Comparison of ENCODE assay signal across 30 cellular contexts in the genomic region with DNA sequence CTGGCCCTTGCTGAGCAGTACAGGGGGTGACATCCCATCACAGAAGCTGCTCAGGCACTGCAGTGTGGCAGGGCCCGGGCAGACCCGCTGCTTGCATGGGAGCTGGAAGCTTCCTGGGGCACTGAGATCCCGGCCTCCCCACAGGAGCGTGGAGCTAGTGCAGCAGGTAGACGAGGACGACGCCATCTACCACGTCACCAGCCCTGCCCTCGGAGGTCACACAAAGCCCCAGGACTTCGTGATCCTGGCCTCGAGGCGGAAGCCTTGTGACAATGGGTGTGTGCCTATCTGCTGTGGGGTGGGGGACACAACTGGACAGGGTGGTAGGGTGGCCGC. TPM values are rescaled to one million over a fixed set of nuclear protein-coding genes. Genes with fewer than 3 reads are reported as not detected.
"Had no signal": no experiment of that assay in that cellular context is flagged by ENCODE, and none has a peak within 500 bp of the region (broad histone marks: within the 10 kb centered on the region; RNA-seq: fewer than 3 reads in every experiment).

No MANE protein-coding gene starts in this region.

- H3K27me3 ChIP-seq: heart right ventricle, hepatocyte, pancreas, stomach, testis, thyroid gland, upper lobe of right lung, uterus had no signal

- H3K9me3 ChIP-seq: heart right ventricle, left ventricle myocardium inferior, pancreas, prostate gland, stomach, testis, thyroid gland, upper lobe of right lung, uterus had no signal

- H3K27ac ChIP-seq: heart right ventricle, hepatocyte, left ventricle myocardium inferior, pancreas, prostate gland, stomach, testis, thyroid gland, upper lobe of right lung, uterus had no signal

- H3K4me3 ChIP-seq: heart right ventricle, hepatocyte, left ventricle myocardium inferior, lung, pancreas, prostate gland, stomach, testis, thyroid gland, upper lobe of right lung, uterus had no signal

- H3K27me3 Mint-ChIP-seq: naive thymus-derived CD8-positive, alpha-beta T cell; stimulated activated naive B cell treated with anti-CD40 and anti-IgM and Interleukin-4, amounts not matched to agents 10 μg/mL and 1 μg/mL and 100 μg/mL, for 72 hours had no signal

- H3K36me3 Mint-ChIP-seq: mesothelial cell of epicardium; naive thymus-derived CD8-positive, alpha-beta T cell; stimulated activated naive B cell treated with anti-CD40 and anti-IgM and Interleukin-4, amounts not matched to agents 10 μg/mL and 1 μg/mL and 100 μg/mL, for 72 hours had no signal

- H3K9me3 Mint-ChIP-seq: mesothelial cell of epicardium; naive thymus-derived CD8-positive, alpha-beta T cell; stimulated activated naive B cell treated with anti-CD40 and anti-IgM and Interleukin-4, amounts not matched to agents 10 μg/mL and 1 μg/mL and 100 μg/mL, for 72 hours had no signal

- H3K4me3 Mint-ChIP-seq: mesothelial cell of epicardium; naive thymus-derived CD8-positive, alpha-beta T cell; stimulated activated naive B cell treated with anti-CD40 and anti-IgM and Interleukin-4, amounts not matched to agents 10 μg/mL and 1 μg/mL and 100 μg/mL, for 72 hours had no signal

- H3K4me1 Mint-ChIP-seq: mesothelial cell of epicardium had no signal

- H3K4me1 ChIP-seq: left ventricle myocardium inferior, pancreas, prostate gland, stomach, testis, thyroid gland, upper lobe of right lung, uterus had no signal

- H3K27ac Mint-ChIP-seq: mesothelial cell of epicardium; stimulated activated naive B cell treated with anti-CD40 and anti-IgM and Interleukin-4, amounts not matched to agents 10 μg/mL and 1 μg/mL and 100 μg/mL, for 72 hours had no signal

- DNase-seq: heart right ventricle; islet precursor cell; left ventricle myocardium inferior; mesendoderm; naive thymus-derived CD8-positive, alpha-beta T cell; nucleus accumbens; pancreas; posterior cingulate gyrus; retina; stimulated activated CD4-positive, alpha-beta T cell treated with anti-CD3 and anti-CD28 coated beads, Interleukin-1b, Interleukin-23, amount 100 ng/mL, for 48 hours; stimulated activated CD4-positive, alpha-beta T cell treated with anti-CD3 and anti-CD28 coated beads, Interleukin-2, amount 100 ng/mL, for 48 hours; stimulated activated naive B cell treated with anti-CD40 and anti-IgM and Interleukin-4, amounts not matched to agents 10 μg/mL and 1 μg/mL and 100 μg/mL, for 72 hours; stimulated activated naive CD8-positive, alpha-beta T cell treated with anti-CD3 and anti-CD28 coated beads, Interleukin-15, Interleukin-2, amounts not matched to agents 100 U/mL and 50 U/mL, for 24 hours; stomach; testis; thyroid gland; trophoblast cell; upper lobe of right lung; uterus had no signal

- ATAC-seq: heart right ventricle; naive thymus-derived CD8-positive, alpha-beta T cell; pancreas; right cardiac atrium; sciatic nerve; stimulated activated naive B cell treated with anti-CD40 and anti-IgM and Interleukin-4, amounts not matched to agents 10 μg/mL and 1 μg/mL and 100 μg/mL, for 72 hours; stimulated activated naive CD8-positive, alpha-beta T cell treated with anti-CD3 and anti-CD28 coated beads, Interleukin-15, Interleukin-2, amounts not matched to agents 100 U/mL and 50 U/mL, for 24 hours; upper lobe of right lung had no signal

- H3K36me3 ChIP-seq: pancreas, prostate gland, upper lobe of right lung, uterus had no signal

RNA-seq across cellular contexts. Expression of a gene that starts 16.4 kb away (rescaled TPM):
- total RNA-seq: kidney epithelial cell; lower leg skin; lung; mesothelial cell of epicardium; mononuclear cell; naive thymus-derived CD8-positive, alpha-beta T cell; osteoblast; prostate gland; sciatic nerve; thyroid gland; upper lobe of right lung; uterus had no signal
- polyA plus RNA-seq: naive thymus-derived CD8-positive, alpha-beta T cell; neural cell had no signal

RNA-seq across cellular contexts. Expression of a gene that starts 34.6 kb away (rescaled TPM):
- total RNA-seq: kidney epithelial cell had no signal
- polyA plus RNA-seq: naive thymus-derived CD8-positive, alpha-beta T cell; neural cell had no signal

RNA-seq across cellular contexts. Expression of a gene that starts 58.9 kb away (rescaled TPM):
- polyA plus RNA-seq: neural cell had no signal
